Comparison of ENCODE assay signal across 30 cellular contexts in genomic region chr12:72472350-72472749, GRCh38.
A peak's percentile ranks its signal among the peaks of the same experiment; 100 is the strongest.
DNase-seq lines count a peak whose midpoint lies in the region; ATAC-seq, FAIRE-seq and TF ChIP-seq lines count a peak whose summit lies in the region.
"Had no signal": no experiment of that assay in that cellular context is flagged by ENCODE, and none has a peak within 500 bp of the region (broad histone marks: within the 10 kb centered on the region; RNA-seq: fewer than 3 reads in every experiment).

No MANE protein-coding gene starts in this region.

- H3K27ac ChIP-seq in liver (ENCODE audit: low read depth in 1 of 2, low read length in 2 of 2) (no peak overlapping the region), HepG2 (ENCODE audit: extremely low read length, insufficient read depth, low read length) (no peak overlapping the region), OCI-LY7 (ENCODE audit: low read depth, low read length, poor library complexity, severe bottlenecking) (no peak overlapping the region), H1 (ENCODE audit: low read depth, low read length) (no peak overlapping the region), thyroid gland (no peak overlapping the region)
- H3K27ac ChIP-seq: BLaER1, KMS-11, spleen had no signal

- no peak overlapping the region for H4K91ac ChIP-seq in H1 (replicated peaks; ENCODE audit: insufficient read length, low read length)

- no peak overlapping the region for H3K23ac ChIP-seq in H1 (ENCODE audit: insufficient read length)

- no peak overlapping the region for H2BK5ac ChIP-seq in H1 (ENCODE audit: low read depth, low read length)

- H3K14ac ChIP-seq in H1 (ENCODE audit: insufficient read length) = no peak overlapping the region

- H3K4me3 ChIP-seq in liver (ENCODE audit: low read depth in 1 of 3, low read length in 3 of 3) = no peak overlapping the region
- H3K4me3 ChIP-seq in HepG2 (replicated peaks in 1 of 3; ENCODE audit: insufficient read depth in 1 of 3, low read depth in 2 of 3, low read length in 3 of 3) = no peak overlapping the region
- no peak overlapping the region for H3K4me3 ChIP-seq in OCI-LY7 (ENCODE audit: low read depth, low read length, poor library complexity, severe bottlenecking)
- no peak overlapping the region for H3K4me3 ChIP-seq in H1 (ENCODE audit: extremely low read depth in 1 of 4, insufficient read depth in 2 of 4, low read depth in 3 of 4, low read length in 4 of 4)
- H3K4me3 ChIP-seq in thyroid gland (replicated peaks in 1 of 3) = no peak overlapping the region
- H3K4me3 ChIP-seq: BLaER1, spleen had no signal

- no peak for TF ChIP-seq POLR2A in HepG2 (IDR thresholded peaks at IDR 0.05; ENCODE audit: insufficient read depth in 1 of 2, low read depth in 2 of 2, low read length in 2 of 2)
- TF ChIP-seq POLR2A in H1 (IDR thresholded peaks at IDR 0.05; ENCODE audit: control extremely low read depth in 1 of 2, low read depth in 2 of 2, low read length in 2 of 2) = no peak
- no peak for TF ChIP-seq POLR2A in thyroid gland (IDR thresholded peaks at IDR 0.05)

- H3K27me3 ChIP-seq in liver (ENCODE audit: control insufficient read depth in 4 of 4, insufficient read depth in 4 of 4, low read length in 3 of 4) = no peaks in the 10 kb centered on the region
- H3K27me3 ChIP-seq in HepG2 (ENCODE audit: control insufficient read depth in 1 of 2, insufficient read depth in 2 of 2, low read length in 2 of 2) = no peaks in the 10 kb centered on the region
- H3K27me3 ChIP-seq in H1 (replicated peaks in 1 of 4; ENCODE audit: control insufficient read depth in 3 of 4, extremely low read depth in 1 of 4, insufficient read depth in 3 of 4, low read length in 3 of 4) = no peaks in the 10 kb centered on the region
- no peaks in the 10 kb centered on the region for H3K27me3 ChIP-seq in thyroid gland
- H3K27me3 ChIP-seq: BLaER1, spleen had no signal

- H3K4me2 ChIP-seq in HepG2 (ENCODE audit: low read depth, low read length) (no peak overlapping the region), OCI-LY7 (ENCODE audit: low read length) (no peak overlapping the region), H1 (ENCODE audit: insufficient read depth in 1 of 2, low read depth in 2 of 2, low read length in 2 of 2) (0 out of 4 replicates have a peak overlapping the region, but pooled peaks of 1 of the 2 experiments have one; percentile 40)
- H3K4me2 ChIP-seq: BLaER1, KMS-11 had no signal

- no peaks in the 10 kb centered on the region for H3K79me1 ChIP-seq in H1 (ENCODE audit: low read depth, low read length)

- H3K56ac ChIP-seq in H1 (replicated peaks; ENCODE audit: insufficient read length, low read depth, low read length) = no peak overlapping the region

- POLR2A ChIA-PET in HepG2 (lab: Yijun Ruan, JAX) (no interaction called here), OCI-LY7 (lab: Charles Lee) (no interaction called here), H1 (lab: Charles Lee; ENCODE audit: partially characterized antibody) (no interaction called here)

- BruUV-seq in HepG2 (replicated peaks; lab: Mats Ljungman, UMichigan) (no TSS peak), OCI-LY7 (replicated peaks; lab: Mats Ljungman, UMichigan) (no TSS peak)

- intact Hi-C loops in HepG2 (cut with micrococcal nuclease; ENCODE audit: unreplicated experiment) = no loop called here
- intact Hi-C loops in OCI-LY7 (cut with micrococcal nuclease; ENCODE audit: unreplicated experiment) = no loop called here
- intact Hi-C loops in head of caudate nucleus (cut with DNase I) = no loop called here
- intact Hi-C loops in thyroid gland (cut with DNase I) = no loop called here

- no peak for DNase-seq in HepG2 (ENCODE audit: low spot score)
- DNase-seq in OCI-LY7 (ENCODE audit: low spot score) = peak; percentile 17
- DNase-seq in H1 (ENCODE audit: low read depth in 1 of 2, low spot score in 2 of 2) = no peak
- DNase-seq in COLO829 (ENCODE audit: low spot score) = no peak
- no peak for DNase-seq in head of caudate nucleus
- DNase-seq in thyroid gland = no peak
- DNase-seq in NCI-H748 (lab: John Stamatoyannopoulos, UW; ENCODE audit: unreplicated experiment) = no peak
- DNase-seq: activated CD4-positive, alpha-beta T cell treated with anti-CD3 and anti-CD28 coated beads, Interleukin-2, amount 50 U/mL, for 4 hours; activated CD4-positive, CD25-positive, alpha-beta regulatory T cell; activated CD8-positive, alpha-beta memory T cell treated with anti-CD3 and anti-CD28 coated beads, Interleukin-2, amount 50 U/mL, for 4 hours; anterior cingulate cortex; EL; glutamatergic neuron; left cardiac atrium; NCI-H1092; NCI-H187; NCI-H526 treated with DMSO at 0.1 percent for 48 hours; nucleus accumbens; Right ventricle myocardium superior; spleen; stimulated activated CD4-positive, alpha-beta T cell treated with anti-CD3 and anti-CD28 coated beads, Interleukin-2, amount 100 ng/mL, for 48 hours; substantia nigra had no signal

- no peaks in the 10 kb centered on the region for H3K9me3 ChIP-seq in liver (ENCODE audit: control insufficient read depth in 4 of 4, low read length in 3 of 4)
- H3K9me3 ChIP-seq in HepG2 (ENCODE audit: low read length) = no peaks in the 10 kb centered on the region
- no peaks in the 10 kb centered on the region for H3K9me3 ChIP-seq in OCI-LY7 (ENCODE audit: low read length)
- H3K9me3 ChIP-seq in H1 (ENCODE audit: insufficient read depth in 2 of 2, low read depth in 1 of 2, low read length in 1 of 2) = no peaks in the 10 kb centered on the region
- H3K9me3 ChIP-seq in thyroid gland = no peaks in the 10 kb centered on the region
- H3K9me3 ChIP-seq: BLaER1, spleen had no signal

- H2AK5ac ChIP-seq in H1 (ENCODE audit: low read depth, low read length) = no peak overlapping the region

- no peak overlapping the region for H2BK12ac ChIP-seq in H1 (ENCODE audit: low read depth, low read length)

- H3K9me2 ChIP-seq in OCI-LY7 (ENCODE audit: insufficient read depth, low read length) = no peaks in the 10 kb centered on the region

- no peak overlapping the region for H2BK120ac ChIP-seq in H1 (replicated peaks; ENCODE audit: low read depth, low read length)

- H3K4ac ChIP-seq in H1 (replicated peaks; ENCODE audit: insufficient read length, low read depth, low read length) = no peak overlapping the region

- no peak overlapping the region; the same call in 1 of the 2 replicates for H3K18ac ChIP-seq in H1 (ENCODE audit: extremely low read depth, low read length)

- no peaks in the 10 kb centered on the region for H3K79me2 ChIP-seq in HepG2 (ENCODE audit: insufficient read depth, low read length)
- H3K79me2 ChIP-seq in OCI-LY7 (ENCODE audit: insufficient read depth, low read depth, low read length) = no peaks in the 10 kb centered on the region
- no peaks in the 10 kb centered on the region for H3K79me2 ChIP-seq in H1 (ENCODE audit: control insufficient read depth in 1 of 2, insufficient read depth in 2 of 2, low read length in 2 of 2)

- TF ChIP-seq RAD21 in liver (IDR thresholded peaks at IDR 0.05) = peak; percentile 21 to 23
- TF ChIP-seq RAD21 in HepG2 (CRISPR knock-in tag; IDR thresholded peaks at IDR 0.05) = no peak
- TF ChIP-seq RAD21 in H1 (IDR thresholded peaks at IDR 0.05 in 1 of 2, conservative IDR thresholded peaks at IDR 0.05 in 1 of 2; ENCODE audit: low read depth in 2 of 2, low read length in 2 of 2) = 0 out of 4 replicates have a peak, but pooled peaks of 1 of the 2 experiments have one; percentile 2

- no peak overlapping the region for H2BK20ac ChIP-seq in H1 (ENCODE audit: low read length)

- no peak overlapping the region for H3K9ac ChIP-seq in liver (ENCODE audit: low read depth in 1 of 2, low read length in 2 of 2)
- no peak overlapping the region for H3K9ac ChIP-seq in HepG2 (ENCODE audit: insufficient read depth, low read depth, low read length)
- no peak overlapping the region for H3K9ac ChIP-seq in H1 (replicated peaks in 1 of 4; ENCODE audit: extremely low read depth in 1 of 4, low read depth in 3 of 4, low read length in 3 of 4)
- H3K9ac ChIP-seq: BLaER1, KMS-11 had no signal

- CTCF ChIA-PET in HepG2 (lab: Yijun Ruan, JAX; ENCODE audit: low intra/inter-chr PET ratio, low total read pairs) = no interaction called here
- CTCF ChIA-PET in OCI-LY7 (lab: Charles Lee; ENCODE audit: unreplicated experiment) = no interaction called here
- CTCF ChIA-PET in H1 (lab: Charles Lee; ENCODE audit: partially characterized antibody) = interaction anchor here (0.9 to 1.4 kb wide), 5 partner anchors 9 to 208 kb away, joined by 3 to 4 read pairs (median 3); no protein-coding TSS in a partner anchor

- 68% methylated on average over 3 of the region's 3 CpGs for WGBS in liver
- 14% methylated on average over 3 of the region's 3 CpGs for WGBS in HepG2 (ENCODE audit: low lambda C conversion rate)
- 85% methylated on average over 3 of the region's 3 CpGs; no CpG with 5 or more reads in 1 of the 2 experiments for WGBS in H1 (ENCODE audit: extremely low coverage in 1 of 2, insufficient coverage in 1 of 2, insufficient read length in 1 of 2, insufficient replicate concordance in 2 of 2, low coverage in 1 of 2, low lambda C conversion rate in 2 of 2, missing lambda C conversion rate in 1 of 2), 2 experiments
- 84 to 86% methylated on average over 3 of the region's 3 CpGs for WGBS in thyroid gland, 2 donors

- H3K4me1 ChIP-seq in liver (ENCODE audit: control insufficient read depth in 4 of 4, insufficient read depth in 4 of 4, low read length in 3 of 4) (no peaks in the 10 kb centered on the region), HepG2 (ENCODE audit: insufficient read depth, low read length) (no peaks in the 10 kb centered on the region), OCI-LY7 (ENCODE audit: insufficient read depth, low read length, poor library complexity, severe bottlenecking) (no peaks in the 10 kb centered on the region), H1 (replicated peaks in 1 of 4; ENCODE audit: control insufficient read depth in 3 of 4, insufficient read depth in 4 of 4, low read length in 3 of 4) (peaks cover 0 to 5% (median 0%) of the 10 kb centered on the region in 4 experiments; a peak in 1 of 7 replicates), thyroid gland (no peaks in the 10 kb centered on the region)
- H3K4me1 ChIP-seq: BLaER1, spleen had no signal

- H4K5ac ChIP-seq in H1 (ENCODE audit: insufficient read length, low read depth, low read length) = no peak overlapping the region

- in situ Hi-C loops in HepG2 (cut with HindIII; ENCODE audit: extremely low pct_ligation_motif_present, low pct_unique_long_range_greater_than_20kb) = no loop called here

- ATAC-seq in HepG2 = no peak
- ATAC-seq: activated naive CD4-positive, alpha-beta T cell treated with anti-CD3 and anti-CD28 coated beads, Interleukin-2, amount 50 U/mL, for 72 hours; activated T-helper 17 cell treated with anti-CD3 and anti-CD28 coated beads, Interleukin-2, amount 50 U/mL, for 72 hours; left cardiac atrium; stimulated activated effector memory CD8-positive, alpha-beta T cell treated with anti-CD3 and anti-CD28 coated beads, Interleukin-12 subunit alpha, Interleukin-12 subunit beta, amount 100 ng/mL, for 72 hours had no signal

- TF ChIP-seq EP300 in HepG2 (IDR thresholded peaks at IDR 0.05; ENCODE audit: low read depth in 2 of 2, low read length in 2 of 2) = no peak
- TF ChIP-seq EP300 in HepG2 (CRISPR knock-in tag; IDR thresholded peaks at IDR 0.05; ENCODE audit: borderline replicate concordance) = no peak
- TF ChIP-seq EP300 in H1 (IDR thresholded peaks at IDR 0.05; ENCODE audit: borderline replicate concordance in 1 of 2, low read depth in 2 of 2, low read length in 2 of 2) = no peak

- no peak overlapping the region for H2BK15ac ChIP-seq in H1 (ENCODE audit: low read length)

- TF ChIP-seq CTCF in liver (IDR thresholded peaks at IDR 0.05; ENCODE audit: low read depth, low read length, missing input control) (no peak), HepG2 (CRISPR knock-in tag; IDR thresholded peaks at IDR 0.05) (no peak), OCI-LY7 (conservative IDR thresholded peaks at IDR 0.05; ENCODE audit: low read length) (peak; percentile 45; the same call in 1 of the 2 replicates), H1 (IDR thresholded peaks at IDR 0.05; ENCODE audit: control extremely low read depth in 1 of 3, insufficient read depth in 1 of 3, low read depth in 1 of 3, low read length in 3 of 3) (peak in 1 of 3 experiments; percentile 3; a peak in 1 of 4 replicates), thyroid gland (IDR thresholded peaks at IDR 0.05) (no peak)

- H4K20me1 ChIP-seq in HepG2 (ENCODE audit: insufficient read depth, low read length) (no peaks in the 10 kb centered on the region), OCI-LY7 (ENCODE audit: insufficient read depth, low read length) (no peaks in the 10 kb centered on the region), H1 (replicated peaks in 1 of 2; ENCODE audit: control insufficient read depth in 1 of 2, insufficient read depth in 2 of 2, low read length in 2 of 2) (no peaks in the 10 kb centered on the region)
- H4K20me1 ChIP-seq: BLaER1 had no signal

- no peak overlapping the region for H4K8ac ChIP-seq in H1 (ENCODE audit: extremely low read depth, insufficient read depth, low read length)

- H3K23me2 ChIP-seq in H1 (ENCODE audit: low read depth, low read length) = no peaks in the 10 kb centered on the region

- no peaks in the 10 kb centered on the region for H3K36me3 ChIP-seq in liver (ENCODE audit: control insufficient read depth in 4 of 4, insufficient read depth in 3 of 4, low read depth in 1 of 4, low read length in 3 of 4)
- H3K36me3 ChIP-seq in HepG2 (replicated peaks in 1 of 2; ENCODE audit: control insufficient read depth in 1 of 2, insufficient read depth in 2 of 2, low read length in 2 of 2) = no peaks in the 10 kb centered on the region
- no peaks in the 10 kb centered on the region for H3K36me3 ChIP-seq in OCI-LY7 (ENCODE audit: insufficient read depth, low read length)
- H3K36me3 ChIP-seq in H1 (ENCODE audit: control insufficient read depth in 2 of 4, insufficient read depth in 4 of 4, low read length in 3 of 4) = no peaks in the 10 kb centered on the region
- H3K36me3 ChIP-seq in thyroid gland = no peaks in the 10 kb centered on the region
- H3K36me3 ChIP-seq: BLaER1, spleen had no signal

- no peak for FAIRE-seq in HepG2 (lab: Jason Lieb, UNC)
- no peak for FAIRE-seq in H1 (lab: Jason Lieb, UNC)
- FAIRE-seq: endometrium, GM19239 had no signal

- H2AFZ ChIP-seq in HepG2 (ENCODE audit: low read length) (no peak overlapping the region), OCI-LY7 (ENCODE audit: low read length) (no peak overlapping the region), H1 (ENCODE audit: low read length) (0 out of 2 replicates have a peak overlapping the region, but pooled peaks have one; percentile 35)
